In the genomic region with DNA sequence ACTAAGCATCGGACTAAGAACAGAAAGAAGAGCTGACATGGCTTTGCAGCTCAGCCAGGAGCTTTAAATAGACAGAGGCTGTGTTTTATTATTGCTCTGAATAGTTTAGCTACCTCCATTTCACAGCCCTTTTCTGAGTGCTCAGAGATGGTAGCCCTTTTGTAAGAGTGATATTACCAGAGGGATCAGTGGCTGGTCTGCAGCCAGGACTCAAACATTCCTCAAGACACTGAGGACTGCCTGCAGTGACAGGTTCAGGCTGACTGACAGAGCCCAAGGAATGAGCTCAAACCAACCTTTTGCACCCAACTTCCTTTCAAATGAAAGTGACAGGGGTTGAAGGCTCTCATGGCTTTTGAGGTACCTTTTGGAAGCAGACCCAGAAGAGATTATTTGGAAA, we compare ENCODE assay signal across 8 cellular contexts.
DNase-seq lines count a peak whose midpoint lies in the region; ATAC-seq and TF ChIP-seq lines count a peak whose summit lies in the region.

No MANE protein-coding gene starts in this region.

- no peak for TF ChIP-seq CTCF in WERI-Rb-1 (IDR thresholded peaks at IDR 0.05; ENCODE audit: low read depth, low read length)

- H3K36me3 ChIP-seq in WERI-Rb-1 = no peaks in the 10 kb centered on the region; the same call in 1 of the 2 replicates
- H3K36me3 ChIP-seq in aorta (ENCODE audit: control insufficient read depth in 1 of 2, insufficient read depth in 2 of 2, low read length in 1 of 2) = no peaks in the 10 kb centered on the region

- H3K4me1 ChIP-seq in aorta (ENCODE audit: control insufficient read depth in 1 of 2, insufficient read depth in 2 of 2, low read length in 2 of 2) = peaks cover 0 to 9% of the 10 kb centered on the region in 2 donors

- DNase-seq in WERI-Rb-1 (peak; percentile 16), iPS-NIHi11 (ENCODE audit: low spot score) (peak; percentile 29), aorta (no peak), glomerular visceral epithelial cell (ENCODE audit: extremely low spot score) (no peak), NCI-H146 treated with DMSO at 0.1 percent for 48 hours (lab: John Stamatoyannopoulos, UW; ENCODE audit: unreplicated experiment) (no peak), globus pallidus (ENCODE audit: low spot score) (no peak)

- ATAC-seq in GM18873 (IDR thresholded peaks at IDR 0.05; ENCODE audit: low FRiP score, unreplicated experiment) (peak; percentile 30), HG02840 (IDR thresholded peaks at IDR 0.05; ENCODE audit: low FRiP score, unreplicated experiment) (peak; percentile 41), aorta (ENCODE audit: low FRiP score) (peak; percentile 42)

- 4 to 5% methylated on average over 1 of the region's 1 CpG for WGBS in aorta, 2 donors

- H3K9me3 ChIP-seq in WERI-Rb-1 (ENCODE audit: severe bottlenecking) (no peaks in the 10 kb centered on the region), aorta (ENCODE audit: control insufficient read depth, low read length) (no peaks in the 10 kb centered on the region)

- H3K27ac ChIP-seq in WERI-Rb-1 (no peak overlapping the region), aorta (ENCODE audit: low read depth in 1 of 2, low read length in 2 of 2) (peak overlapping the region; percentile 11 to 76)

- intact Hi-C loops in aorta (cut with DNase I) = no loop called here

- H3K4me3 ChIP-seq in WERI-Rb-1 (ENCODE audit: low read depth, low read length) = no peak overlapping the region
- H3K4me3 ChIP-seq in aorta (ENCODE audit: low read length in 2 of 2) = peak overlapping the region in 1 of 2 donors; percentile 26

- H3K27me3 ChIP-seq in WERI-Rb-1 (ENCODE audit: insufficient read depth, low read depth, severe bottlenecking) = no peaks in the 10 kb centered on the region
- H3K27me3 ChIP-seq in aorta (ENCODE audit: control insufficient read depth in 1 of 2, insufficient read depth in 2 of 2, low read length in 1 of 2) = no peaks in the 10 kb centered on the region

Comparison
In these comparisons a context has a peak if more than half of its experiments do, and no peak if none do; other contexts are left out.
1. DNase-seq: peak in WERI-Rb-1 (single experiment) and iPS-NIHi11 (single experiment); none in aorta (0 of 2), glomerular visceral epithelial cell (single experiment), NCI-H146 treated with DMSO at 0.1 percent for 48 hours (single experiment) and globus pallidus (single experiment).
2. Peak in every context shown above with its lines, with median percentiles within 50 percentile points of each other: ATAC-seq.